Comparison of ENCODE assay signal across 1 cellular context in genomic region chr1:93689521-93690223, GRCh38.
TF ChIP-seq lines count a peak whose summit lies in the region.

No MANE protein-coding gene starts in this region.

TF ChIP-seq in GM23338, 12 proteins besides CTCF, POLR2A, EP300 and RAD21:
- TF ChIP-seq NANOG (IDR thresholded peaks at IDR 0.05; ENCODE audit: borderline replicate concordance) (no peak), STAT1 (IDR thresholded peaks at IDR 0.05; ENCODE audit: unreplicated experiment) (no peak), EZH2 (IDR thresholded peaks at IDR 0.05; ENCODE audit: low read depth, unreplicated experiment) (no peak), EZH2phosphoT487 (IDR thresholded peaks at IDR 0.05; ENCODE audit: unreplicated experiment) (no peak), CREB1 (CRISPR knock-in tag; IDR thresholded peaks at IDR 0.05; ENCODE audit: low read depth) (no peak), ZNF331 (CRISPR knock-in tag; IDR thresholded peaks at IDR 0.05; ENCODE audit: low read depth) (no peak), POLR2AphosphoS5 (IDR thresholded peaks at IDR 0.05; ENCODE audit: low read depth) (no peak), ZNF462 (CRISPR knock-in tag; IDR thresholded peaks at IDR 0.05) (no peak), JUNB (IDR thresholded peaks at IDR 0.05; ENCODE audit: unreplicated experiment) (no peak), ETS1 (IDR thresholded peaks at IDR 0.05) (no peak), ZNF114 (CRISPR knock-in tag; IDR thresholded peaks at IDR 0.05) (no peak)
- TF ChIP-seq, protein P1, sequence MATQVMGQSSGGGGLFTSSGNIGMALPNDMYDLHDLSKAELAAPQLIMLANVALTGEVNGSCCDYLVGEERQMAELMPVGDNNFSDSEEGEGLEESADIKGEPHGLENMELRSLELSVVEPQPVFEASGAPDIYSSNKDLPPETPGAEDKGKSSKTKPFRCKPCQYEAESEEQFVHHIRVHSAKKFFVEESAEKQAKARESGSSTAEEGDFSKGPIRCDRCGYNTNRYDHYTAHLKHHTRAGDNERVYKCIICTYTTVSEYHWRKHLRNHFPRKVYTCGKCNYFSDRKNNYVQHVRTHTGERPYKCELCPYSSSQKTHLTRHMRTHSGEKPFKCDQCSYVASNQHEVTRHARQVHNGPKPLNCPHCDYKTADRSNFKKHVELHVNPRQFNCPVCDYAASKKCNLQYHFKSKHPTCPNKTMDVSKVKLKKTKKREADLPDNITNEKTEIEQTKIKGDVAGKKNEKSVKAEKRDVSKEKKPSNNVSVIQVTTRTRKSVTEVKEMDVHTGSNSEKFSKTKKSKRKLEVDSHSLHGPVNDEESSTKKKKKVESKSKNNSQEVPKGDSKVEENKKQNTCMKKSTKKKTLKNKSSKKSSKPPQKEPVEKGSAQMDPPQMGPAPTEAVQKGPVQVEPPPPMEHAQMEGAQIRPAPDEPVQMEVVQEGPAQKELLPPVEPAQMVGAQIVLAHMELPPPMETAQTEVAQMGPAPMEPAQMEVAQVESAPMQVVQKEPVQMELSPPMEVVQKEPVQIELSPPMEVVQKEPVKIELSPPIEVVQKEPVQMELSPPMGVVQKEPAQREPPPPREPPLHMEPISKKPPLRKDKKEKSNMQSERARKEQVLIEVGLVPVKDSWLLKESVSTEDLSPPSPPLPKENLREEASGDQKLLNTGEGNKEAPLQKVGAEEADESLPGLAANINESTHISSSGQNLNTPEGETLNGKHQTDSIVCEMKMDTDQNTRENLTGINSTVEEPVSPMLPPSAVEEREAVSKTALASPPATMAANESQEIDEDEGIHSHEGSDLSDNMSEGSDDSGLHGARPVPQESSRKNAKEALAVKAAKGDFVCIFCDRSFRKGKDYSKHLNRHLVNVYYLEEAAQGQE (IDR thresholded peaks at IDR 0.05; ENCODE audit: unreplicated experiment), result no peak
